8 cellular contexts compared by ENCODE assay signal in the genomic region with DNA sequence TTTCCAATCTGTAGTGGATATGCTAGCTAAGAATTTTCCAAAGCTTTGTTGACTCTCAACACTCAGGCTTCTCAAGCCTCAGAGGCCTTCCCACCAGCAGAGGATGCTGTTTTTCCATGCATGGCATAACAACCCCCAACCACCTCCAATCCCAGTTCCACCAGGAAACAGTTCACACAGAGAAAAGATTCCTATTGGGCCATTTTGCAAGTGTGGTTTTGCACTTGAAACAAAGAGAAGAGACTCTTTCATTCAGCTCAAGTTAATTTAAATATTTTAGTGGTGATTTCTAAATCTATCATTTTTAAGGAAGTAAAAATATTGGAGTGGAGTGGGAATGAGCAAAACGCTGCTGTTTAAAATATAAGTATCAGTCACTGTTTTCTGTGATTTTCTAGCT.
DNase-seq lines count a peak whose midpoint lies in the region; ATAC-seq and TF ChIP-seq lines count a peak whose summit lies in the region.

No MANE protein-coding gene starts in this region.

- ATAC-seq in GM21360 (IDR thresholded peaks at IDR 0.05; ENCODE audit: unreplicated experiment), result no peak
- no peak for ATAC-seq in HG03432 (IDR thresholded peaks at IDR 0.05; ENCODE audit: unreplicated experiment)

- no peak overlapping the region for H3K4me3 Mint-ChIP-seq in neural progenitor cell

- no peaks in the 10 kb centered on the region for H3K27me3 ChIP-seq in neural progenitor cell

- H2AFZ ChIP-seq in neural progenitor cell (replicated peaks), result no peak overlapping the region

- no peak overlapping the region for H3K9ac ChIP-seq in neural progenitor cell

- no peak overlapping the region for H3K27ac ChIP-seq in neural progenitor cell

- no peaks in the 10 kb centered on the region for H3F3A ChIP-seq in neural progenitor cell (ENCODE audit: low read depth)

- peak; percentile 1 for DNase-seq in CD1c-positive myeloid dendritic cell (ENCODE audit: extremely low spot score)
- peak; percentile 31 for DNase-seq in LNCaP clone FGC (ENCODE audit: low read depth)
- peak; percentile 86 for DNase-seq in RPMI7951 (ENCODE audit: low read depth)
- peak; percentile 90 for DNase-seq in fibroblast of mammary gland (ENCODE audit: low read depth)
- peak; percentile 88 for DNase-seq in neural progenitor cell (ENCODE audit: low spot score)
- DNase-seq in NOMO-1 treated with DMSO at 0.1 percent for 48 hours (lab: John Stamatoyannopoulos, UW; ENCODE audit: unreplicated experiment), result no peak

- TF ChIP-seq CTCF in LNCaP clone FGC (IDR thresholded peaks at IDR 0.05; ENCODE audit: control insufficient read depth, extremely low read depth, insufficient read depth) (peak; percentile 85), fibroblast of mammary gland (conservative IDR thresholded peaks at IDR 0.05; ENCODE audit: control insufficient read depth, insufficient read depth, low read depth, low read length) (peak; percentile 100), neural progenitor cell (IDR thresholded peaks at IDR 0.05) (peak; percentile 98)

- no peaks in the 10 kb centered on the region for H3K9me3 ChIP-seq in neural progenitor cell (ENCODE audit: low read depth)

- H3K9me3 Mint-ChIP-seq in neural progenitor cell, result no peaks in the 10 kb centered on the region

- H3K4me2 ChIP-seq in neural progenitor cell, result no peak overlapping the region

- H3K79me2 ChIP-seq in neural progenitor cell (ENCODE audit: low read depth), result no peaks in the 10 kb centered on the region

- H3K4me3 ChIP-seq in LNCaP clone FGC (ENCODE audit: low read depth, low read length), result no peak overlapping the region
- no peak overlapping the region for H3K4me3 ChIP-seq in fibroblast of mammary gland (ENCODE audit: control insufficient read depth, low read depth, low read length)
- no peak overlapping the region for H3K4me3 ChIP-seq in neural progenitor cell

- no peaks in the 10 kb centered on the region for H4K20me1 ChIP-seq in neural progenitor cell (ENCODE audit: low read depth)

- H3K4me1 ChIP-seq in neural progenitor cell, result peaks cover 15% of the 10 kb centered on the region

- H3K4me1 Mint-ChIP-seq in neural progenitor cell, result peaks cover 22% of the 10 kb centered on the region

- H3K36me3 Mint-ChIP-seq in neural progenitor cell, result no peaks in the 10 kb centered on the region

- H3K27me3 Mint-ChIP-seq in neural progenitor cell (ENCODE audit: insufficient read depth, low read depth), result peaks cover 2% of the 10 kb centered on the region

- no peaks in the 10 kb centered on the region for H3K36me3 ChIP-seq in neural progenitor cell

- H3K27ac Mint-ChIP-seq in neural progenitor cell, result peak overlapping the region; percentile 34
